In genomic region chr17:6485646-6486412, GRCh38 we compare ENCODE assay signal across 20 cellular contexts. TPM values are rescaled to one million over a fixed set of nuclear protein-coding genes. Genes with fewer than 3 reads are reported as not detected.
DNase-seq lines count a peak whose midpoint lies in the region; ATAC-seq, FAIRE-seq and TF ChIP-seq lines count a peak whose summit lies in the region.
"Had no signal": no experiment of that assay in that cellular context is flagged by ENCODE, and none has a peak within 500 bp of the region (broad histone marks: within the 10 kb centered on the region; RNA-seq: fewer than 3 reads in every experiment).

No MANE protein-coding gene starts in this region.

- no peaks in the 10 kb centered on the region for H3K4me1 Mint-ChIP-seq in T-cell
- H3K4me1 Mint-ChIP-seq: CD14-positive monocyte had no signal

- H2AFZ ChIP-seq in HepG2 (ENCODE audit: low read length) (no peak overlapping the region), hepatocyte (no peak overlapping the region)

- no peak overlapping the region for H3K9ac ChIP-seq in HepG2 (ENCODE audit: insufficient read depth, low read depth, low read length)
- H3K9ac ChIP-seq: BLaER1 had no signal

- H3K4me3 ChIP-seq in HepG2 (replicated peaks in 1 of 3; ENCODE audit: insufficient read depth in 1 of 3, low read depth in 2 of 3, low read length in 3 of 3), result no peak overlapping the region
- H3K4me3 ChIP-seq in right lobe of liver, result no peak overlapping the region
- no peak overlapping the region for H3K4me3 ChIP-seq in hepatocyte
- H3K4me3 ChIP-seq: BLaER1, HAP-1 had no signal

- no peak for DNase-seq in HepG2 (ENCODE audit: low spot score)
- no peak for DNase-seq in right lobe of liver
- DNase-seq in RWPE1 (ENCODE audit: low spot score), result no peak
- peak; percentile 67 for DNase-seq in cerebellum (ENCODE audit: low spot score)
- no peak for DNase-seq in hepatocyte (ENCODE audit: low spot score)
- DNase-seq in T-cell, result no peak
- DNase-seq: 8988T; CD4-positive, alpha-beta memory T cell; DMS153; DMS79; GF-D8; GOT3 had no signal

- BruUV-seq in HepG2 (replicated peaks; lab: Mats Ljungman, UMichigan), result no TSS peak

- H3K27ac ChIP-seq in HepG2 (ENCODE audit: extremely low read length, insufficient read depth, low read length) (no peak overlapping the region), right lobe of liver (no peak overlapping the region), RWPE1 (peak overlapping the region; percentile 50), hepatocyte (no peak overlapping the region)
- H3K27ac ChIP-seq: BLaER1 had no signal

- H4K20me1 ChIP-seq in HepG2 (ENCODE audit: insufficient read depth, low read length), result no peaks in the 10 kb centered on the region
- H4K20me1 ChIP-seq in hepatocyte (ENCODE audit: insufficient read depth, poor library complexity, severe bottlenecking), result no peaks in the 10 kb centered on the region
- H4K20me1 ChIP-seq: BLaER1 had no signal

- H3K27me3 ChIP-seq in HepG2 (ENCODE audit: control insufficient read depth in 1 of 2, insufficient read depth in 2 of 2, low read length in 2 of 2) (peaks cover 1 to 15% of the 10 kb centered on the region in 2 experiments; a peak in 1 of 5 replicates), right lobe of liver (no peaks in the 10 kb centered on the region), hepatocyte (no peaks in the 10 kb centered on the region)
- H3K27me3 ChIP-seq: BLaER1 had no signal

- no peak overlapping the region for H3K4me3 Mint-ChIP-seq in T-cell
- H3K4me3 Mint-ChIP-seq: CD14-positive monocyte; CD4-positive, alpha-beta memory T cell had no signal

- H3K9me2 ChIP-seq in hepatocyte (replicated peaks; ENCODE audit: insufficient read depth), result no peaks in the 10 kb centered on the region

- intact Hi-C loops in HepG2 (cut with micrococcal nuclease; ENCODE audit: unreplicated experiment) (no loop called here), right lobe of liver (cut with DNase I) (no loop called here)

- H3K4me1 ChIP-seq in HepG2 (ENCODE audit: insufficient read depth, low read length), result no peaks in the 10 kb centered on the region
- no peaks in the 10 kb centered on the region for H3K4me1 ChIP-seq in right lobe of liver
- H3K4me1 ChIP-seq in hepatocyte (ENCODE audit: insufficient read depth), result no peaks in the 10 kb centered on the region
- H3K4me1 ChIP-seq: HAP-1 had no signal

- H3K36me3 ChIP-seq in HepG2 (replicated peaks in 1 of 2; ENCODE audit: control insufficient read depth in 1 of 2, insufficient read depth in 2 of 2, low read length in 2 of 2), result no peaks in the 10 kb centered on the region
- no peaks in the 10 kb centered on the region for H3K36me3 ChIP-seq in right lobe of liver
- H3K36me3 ChIP-seq in hepatocyte (replicated peaks; ENCODE audit: insufficient read depth, low read depth), result no peaks in the 10 kb centered on the region
- H3K36me3 ChIP-seq: BLaER1, HAP-1 had no signal

- POLR2A ChIA-PET in HepG2 (lab: Yijun Ruan, JAX) (no interaction called here), RWPE1 (lab: Yijun Ruan, JAX; ENCODE audit: low non-redundant PET) (interaction anchor here (0.7 kb wide), 1 partner anchor 1179 kb away, joined by 5 read pairs; no protein-coding TSS in a partner anchor), T-cell (lab: Charles Lee) (interaction anchor here in 1 of 2 donors (0.6 kb wide), 1 partner anchor 427 kb away, joined by 3 read pairs; no protein-coding TSS in a partner anchor)

- no peaks in the 10 kb centered on the region for H3K9me3 Mint-ChIP-seq in T-cell
- H3K9me3 Mint-ChIP-seq: CD14-positive monocyte had no signal

- WGBS in HepG2 (ENCODE audit: low lambda C conversion rate), result 26% methylated on average over 5 of the region's 5 CpGs
- 65% methylated on average over 3 of the region's 5 CpGs for WGBS in right lobe of liver (ENCODE audit: insufficient coverage, low coverage, low lambda C conversion rate, missing lambda C conversion rate)
- WGBS in hepatocyte (ENCODE audit: low lambda C conversion rate, missing lambda C conversion rate), result 73% methylated on average over 5 of the region's 5 CpGs

- no peak for FAIRE-seq in HepG2 (lab: Jason Lieb, UNC)

- TF ChIP-seq RAD21 in HepG2 (CRISPR knock-in tag; IDR thresholded peaks at IDR 0.05), result no peak

- no peak for TF ChIP-seq POLR2A in HepG2 (IDR thresholded peaks at IDR 0.05; ENCODE audit: insufficient read depth in 1 of 2, low read depth in 2 of 2, low read length in 2 of 2)
- no peak for TF ChIP-seq POLR2A in right lobe of liver (IDR thresholded peaks at IDR 0.05)

- CTCF ChIA-PET in HepG2 (lab: Yijun Ruan, JAX; ENCODE audit: low intra/inter-chr PET ratio, low total read pairs) (no interaction called here), RWPE1 (lab: Yijun Ruan, JAX) (interaction anchor here (0.7 kb wide), 1 partner anchor 356 kb away, joined by 4 read pairs; no protein-coding TSS in a partner anchor), T-cell (lab: Charles Lee) (no interaction called here)

- in situ Hi-C loops in HepG2 (cut with HindIII; ENCODE audit: extremely low pct_ligation_motif_present, low pct_unique_long_range_greater_than_20kb), result no loop called here

- peaks cover 10 to 36% of the 10 kb centered on the region in 2 donors for H3K27me3 Mint-ChIP-seq in T-cell

- H3K9me3 ChIP-seq in HepG2 (ENCODE audit: low read length) (no peaks in the 10 kb centered on the region), right lobe of liver (no peaks in the 10 kb centered on the region), hepatocyte (ENCODE audit: low read depth) (no peaks in the 10 kb centered on the region)
- H3K9me3 ChIP-seq: BLaER1, HAP-1 had no signal

- no peaks in the 10 kb centered on the region for H3K36me3 Mint-ChIP-seq in T-cell
- H3K36me3 Mint-ChIP-seq: CD14-positive monocyte; CD4-positive, alpha-beta memory T cell had no signal

- TF ChIP-seq EP300 in HepG2 (IDR thresholded peaks at IDR 0.05; ENCODE audit: low read depth in 2 of 2, low read length in 2 of 2), result no peak
- TF ChIP-seq EP300 in HepG2 (CRISPR knock-in tag; IDR thresholded peaks at IDR 0.05; ENCODE audit: borderline replicate concordance), result no peak

- no peaks in the 10 kb centered on the region for H3K79me2 ChIP-seq in HepG2 (ENCODE audit: insufficient read depth, low read length)
- H3K79me2 ChIP-seq in hepatocyte, result no peaks in the 10 kb centered on the region

- no peak for TF ChIP-seq CTCF in HepG2 (CRISPR knock-in tag; IDR thresholded peaks at IDR 0.05)
- no peak for TF ChIP-seq CTCF in right lobe of liver (IDR thresholded peaks at IDR 0.05)
- TF ChIP-seq CTCF in RWPE1 (conservative IDR thresholded peaks at IDR 0.05; ENCODE audit: low read depth), result no peak
- no peak for TF ChIP-seq CTCF in hepatocyte (IDR thresholded peaks at IDR 0.05; ENCODE audit: poor library complexity)

- ATAC-seq in HepG2 (no peak), right lobe of liver (no peak), GM18858 (IDR thresholded peaks at IDR 0.05; ENCODE audit: unreplicated experiment) (no peak), T-cell (replicated peaks in 1 of 4) (no peak)

- no peak overlapping the region for H3K4me2 ChIP-seq in HepG2 (ENCODE audit: low read depth, low read length)
- no peak overlapping the region for H3K4me2 ChIP-seq in hepatocyte
- H3K4me2 ChIP-seq: BLaER1 had no signal

- H3K27ac Mint-ChIP-seq in T-cell, result no peak overlapping the region
- H3K27ac Mint-ChIP-seq: CD4-positive, alpha-beta memory T cell had no signal

RNA-seq across cellular contexts. Expression of gene PIMREG, which starts 41.6 kb away (rescaled TPM):
- total RNA-seq in HepG2 (2016; rRNA removed; fragmentation: Illumina TruSeq; extraction: Trizol) (30.3 and 33.8 TPM in 2 replicates), right lobe of liver (under 1 TPM in 2 of 6 experiments, not detected in 4; 0.18 to 0.37 TPM), cerebellum (13.5 TPM), hepatocyte (3.9 and 5.4 TPM in 2 replicates), T-cell (under 1 TPM in 3 of 5 donors, not detected in 2; 0.23 to 0.79 (median 0.43) TPM)
- total RNA-seq in HepG2 (2016; cell fraction: cytosol; rRNA removed; fragmentation: Illumina TruSeq; extraction: Trizol; ENCODE audit: low read depth), result 7.8 and 9.5 TPM in 2 replicates
- total RNA-seq in HepG2 (2016; cell fraction: insoluble cytoplasmic fraction; rRNA removed; fragmentation: Illumina TruSeq; extraction: Trizol), result 29.3 and 34.9 TPM in 2 replicates
- 14.8 and 15.2 TPM in 2 replicates for total RNA-seq in HepG2 (2016; cell fraction: membrane; rRNA removed; fragmentation: Illumina TruSeq; extraction: Trizol)
- 14.4 and 16.9 TPM in 2 replicates for total RNA-seq in HepG2 (2016; cell fraction: nucleus; rRNA removed; fragmentation: Illumina TruSeq; extraction: Trizol)
- polyA plus RNA-seq in HepG2 (2011; rRNA removed) (10.9 and 15.6 TPM in 2 replicates), hepatocyte (10.5 and 11.8 TPM in 2 replicates)
- 7.9 and 16.3 TPM in 2 replicates for polyA plus RNA-seq in HepG2 (2011; cell fraction: cytosol; rRNA removed)
- polyA plus RNA-seq in HepG2 (2011; cell fraction: nucleus; rRNA removed), result 10.1 and 14.2 TPM in 2 replicates
- 3.0 and 7.2 TPM in 2 replicates for polyA plus RNA-seq in HepG2 (2012)
- 8.3 and 8.8 TPM in 2 replicates for polyA plus RNA-seq in HepG2 (2016; cell fraction: cytosol; fragmentation: Illumina TruSeq; extraction: Trizol; ENCODE audit: low read depth)
- 36.2 and 37.7 TPM in 2 replicates for polyA plus RNA-seq in HepG2 (2016; cell fraction: insoluble cytoplasmic fraction; fragmentation: Illumina TruSeq; extraction: Trizol; ENCODE audit: low read depth)
- 12.6 and 13.0 TPM in 2 replicates for polyA plus RNA-seq in HepG2 (2016; cell fraction: membrane; fragmentation: Illumina TruSeq; extraction: Trizol; ENCODE audit: low read depth)
- polyA plus RNA-seq in HepG2 (2016; cell fraction: nucleus; fragmentation: Illumina TruSeq; extraction: Trizol; ENCODE audit: insufficient read depth, low read depth), result 23.4 and 26.5 TPM in 2 replicates
- 10.1 and 24.0 TPM in 2 replicates for polyA minus RNA-seq in HepG2 (2011; rRNA and poly(A)+ RNA removed; ENCODE audit: low replicate concordance)
- polyA minus RNA-seq in HepG2 (2011; cell fraction: cytosol; rRNA and poly(A)+ RNA removed), result 3.4 and 4.2 TPM in 2 replicates
- polyA minus RNA-seq in HepG2 (2011; cell fraction: nucleus; rRNA and poly(A)+ RNA removed), result 2.9 and 4.1 TPM in 2 replicates
- total RNA-seq: CD4-positive, alpha-beta memory T cell had no signal
- polyA plus RNA-seq: CD14-positive monocyte; CD4-positive, alpha-beta memory T cell had no signal

RNA-seq across cellular contexts. Expression of gene AIPL1, which starts 50.9 kb away (rescaled TPM):
- total RNA-seq in HepG2 (2016; rRNA removed; fragmentation: Illumina TruSeq; extraction: Trizol), result not detected in 2 replicates
- total RNA-seq in HepG2 (2016; cell fraction: cytosol; rRNA removed; fragmentation: Illumina TruSeq; extraction: Trizol; ENCODE audit: low read depth), result not detected in 2 replicates
- total RNA-seq in HepG2 (2016; cell fraction: insoluble cytoplasmic fraction; rRNA removed; fragmentation: Illumina TruSeq; extraction: Trizol), result not detected in 2 replicates
- total RNA-seq in HepG2 (2016; cell fraction: membrane; rRNA removed; fragmentation: Illumina TruSeq; extraction: Trizol), result not detected in 2 replicates
- not detected in 2 replicates for total RNA-seq in HepG2 (2016; cell fraction: nucleus; rRNA removed; fragmentation: Illumina TruSeq; extraction: Trizol)
- polyA plus RNA-seq in HepG2 (2011; rRNA removed), result not detected in 2 replicates
- not detected in 2 replicates for polyA plus RNA-seq in HepG2 (2011; cell fraction: cytosol; rRNA removed)
- polyA plus RNA-seq in HepG2 (2011; cell fraction: nucleus; rRNA removed), result not detected in 2 replicates
- polyA plus RNA-seq in HepG2 (2012), result not detected in 2 replicates
- polyA plus RNA-seq in HepG2 (2016; cell fraction: cytosol; fragmentation: Illumina TruSeq; extraction: Trizol; ENCODE audit: low read depth), result not detected in 2 replicates
- polyA plus RNA-seq in HepG2 (2016; cell fraction: insoluble cytoplasmic fraction; fragmentation: Illumina TruSeq; extraction: Trizol; ENCODE audit: low read depth), result not detected in 2 replicates
- not detected in 2 replicates for polyA plus RNA-seq in HepG2 (2016; cell fraction: membrane; fragmentation: Illumina TruSeq; extraction: Trizol; ENCODE audit: low read depth)
- not detected in 2 replicates for polyA plus RNA-seq in HepG2 (2016; cell fraction: nucleus; fragmentation: Illumina TruSeq; extraction: Trizol; ENCODE audit: insufficient read depth, low read depth)
- polyA minus RNA-seq in HepG2 (2011; rRNA and poly(A)+ RNA removed; ENCODE audit: low replicate concordance), result not detected in 2 replicates
- polyA minus RNA-seq in HepG2 (2011; cell fraction: cytosol; rRNA and poly(A)+ RNA removed), result not detected in 2 replicates
- polyA minus RNA-seq in HepG2 (2011; cell fraction: nucleus; rRNA and poly(A)+ RNA removed), result not detected in 2 replicates
- not detected for total RNA-seq in right lobe of liver
- 0.91 TPM for total RNA-seq in cerebellum
- not detected in 2 replicates for total RNA-seq in hepatocyte
- polyA plus RNA-seq in hepatocyte, result not detected in 2 replicates
- not detected for total RNA-seq in T-cell
- total RNA-seq: A673; CD4-positive, alpha-beta memory T cell; Daoy; HT-29 had no signal
- polyA plus RNA-seq: AG04450; CD14-positive monocyte; CD4-positive, alpha-beta memory T cell had no signal
